ENCODE assay signal across 8 cellular contexts in the genomic region with DNA sequence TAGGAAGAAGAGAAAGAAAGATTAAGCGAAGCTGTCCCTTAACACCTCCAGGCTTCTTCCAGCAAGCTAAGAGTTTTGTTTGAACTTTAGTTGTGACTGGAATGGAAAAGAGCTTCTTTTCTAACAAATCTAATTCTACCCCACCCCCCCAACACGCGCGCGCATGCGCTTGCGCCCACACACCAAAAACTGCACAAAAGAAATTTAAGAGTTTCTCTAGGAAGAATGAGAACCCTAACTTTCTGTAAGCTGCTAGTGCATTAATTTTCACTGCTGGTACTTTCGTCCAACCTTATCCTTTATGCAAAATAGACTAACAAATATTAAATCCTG. TPM values are rescaled to one million over a fixed set of nuclear protein-coding genes. Genes with fewer than 3 reads are reported as not detected.
DNase-seq lines count a peak whose midpoint lies in the region; ATAC-seq and TF ChIP-seq lines count a peak whose summit lies in the region.

No MANE protein-coding gene starts in this region.

- H3K4me3 ChIP-seq in GM23248 (peak overlapping the region; percentile 76), hepatocyte (peak overlapping the region; percentile 49), skeletal muscle tissue (ENCODE audit: low read length in 3 of 3) (peak overlapping the region; percentile 61 to 68 (median 65))

- H4K20me1 ChIP-seq in GM23248 (ENCODE audit: insufficient read depth): no peaks in the 10 kb centered on the region
- no peaks in the 10 kb centered on the region for H4K20me1 ChIP-seq in hepatocyte (ENCODE audit: insufficient read depth, poor library complexity, severe bottlenecking)

- peaks cover 46% of the 10 kb centered on the region for H3K27me3 Mint-ChIP-seq in activated T-helper 17 cell treated with anti-CD3 and anti-CD28 coated beads, Interleukin-2, amount 50 U/mL, for 72 hours

- no peaks in the 10 kb centered on the region for H3K79me2 ChIP-seq in GM23248 (ENCODE audit: insufficient read depth)
- H3K79me2 ChIP-seq in hepatocyte: no peaks in the 10 kb centered on the region

- H3K36me3 ChIP-seq in GM23248 (ENCODE audit: low read depth) (no peaks in the 10 kb centered on the region), hepatocyte (replicated peaks; ENCODE audit: insufficient read depth, low read depth) (no peaks in the 10 kb centered on the region), skeletal muscle tissue (ENCODE audit: control insufficient read depth in 3 of 3, insufficient read depth in 3 of 3, low read length in 3 of 3) (no peaks in the 10 kb centered on the region)

- no peaks in the 10 kb centered on the region for H3K36me3 Mint-ChIP-seq in activated T-helper 17 cell treated with anti-CD3 and anti-CD28 coated beads, Interleukin-2, amount 50 U/mL, for 72 hours (ENCODE audit: low read depth)

- peak overlapping the region; percentile 50 for H3K4me3 Mint-ChIP-seq in activated T-helper 17 cell treated with anti-CD3 and anti-CD28 coated beads, Interleukin-2, amount 50 U/mL, for 72 hours

- H3K4me1 ChIP-seq in GM23248 (ENCODE audit: insufficient read depth): no peaks in the 10 kb centered on the region
- no peaks in the 10 kb centered on the region for H3K4me1 ChIP-seq in hepatocyte (ENCODE audit: insufficient read depth)
- H3K4me1 ChIP-seq in skeletal muscle tissue (ENCODE audit: control insufficient read depth in 3 of 3, insufficient read depth in 3 of 3, low read length in 3 of 3): peaks cover 2 to 10% (median 6%) of the 10 kb centered on the region in 3 donors

- H3K27ac ChIP-seq in GM23248 (no peak overlapping the region), hepatocyte (peak overlapping the region; percentile 1), skeletal muscle tissue (ENCODE audit: low read depth, low read length) (no peak overlapping the region)

- H3K9ac ChIP-seq in GM23248 (peak overlapping the region; percentile 61), skeletal muscle tissue (ENCODE audit: low read depth in 1 of 3, low read length in 3 of 3) (peak overlapping the region in 1 of 3 donors; percentile 52)

- H3K4me2 ChIP-seq in GM23248 (ENCODE audit: unreplicated experiment): peak overlapping the region; percentile 74
- H3K4me2 ChIP-seq in hepatocyte: peak overlapping the region; percentile 97

- H3F3A ChIP-seq in GM23248 (ENCODE audit: insufficient read depth): no peaks in the 10 kb centered on the region

- H2AFZ ChIP-seq in GM23248 (peak overlapping the region; percentile 94), hepatocyte (peak overlapping the region; percentile 95)

- in situ Hi-C loops in GM23248 (cut with MboI): no loop called here

- H3K27me3 ChIP-seq in GM23248 (replicated peaks; ENCODE audit: insufficient read depth): peaks cover 25% of the 10 kb centered on the region
- peaks cover 56% of the 10 kb centered on the region for H3K27me3 ChIP-seq in hepatocyte
- peaks cover 11 to 23% (median 13%) of the 10 kb centered on the region in 3 donors for H3K27me3 ChIP-seq in skeletal muscle tissue (ENCODE audit: control insufficient read depth in 3 of 3, insufficient read depth in 3 of 3, low read length in 3 of 3)

- H3K9me3 ChIP-seq in GM23248 (ENCODE audit: low read depth) (no peaks in the 10 kb centered on the region), hepatocyte (ENCODE audit: low read depth) (no peaks in the 10 kb centered on the region), skeletal muscle tissue (ENCODE audit: control insufficient read depth in 3 of 3, low read length in 3 of 3) (no peaks in the 10 kb centered on the region)

- H3K9me2 ChIP-seq in GM23248 (ENCODE audit: insufficient read depth) (no peaks in the 10 kb centered on the region), hepatocyte (replicated peaks; ENCODE audit: insufficient read depth) (no peaks in the 10 kb centered on the region)

- 21 to 31% methylated on average over 8 of the region's 8 CpGs for WGBS in GM23248 (ENCODE audit: low coverage in 1 of 2, low lambda C conversion rate in 2 of 2, missing lambda C conversion rate in 2 of 2), 2 experiments
- WGBS in hepatocyte (ENCODE audit: low lambda C conversion rate, missing lambda C conversion rate): 25% methylated on average over 8 of the region's 8 CpGs

- TF ChIP-seq CTCF in hepatocyte (IDR thresholded peaks at IDR 0.05; ENCODE audit: poor library complexity): no peak

- DNase-seq in GM23248 (peak; percentile 46), hepatocyte (ENCODE audit: low spot score) (peak; percentile 10), KG1 (lab: John Stamatoyannopoulos, UW) (no peak), NCI-H1092 (lab: John Stamatoyannopoulos, UW) (no peak), DMS114 treated with DMSO at 0.1 percent for 48 hours (lab: John Stamatoyannopoulos, UW; ENCODE audit: unreplicated experiment) (no peak)

- no peak overlapping the region for H3K27ac Mint-ChIP-seq in activated T-helper 17 cell treated with anti-CD3 and anti-CD28 coated beads, Interleukin-2, amount 50 U/mL, for 72 hours

- ATAC-seq in activated T-helper 17 cell treated with anti-CD3 and anti-CD28 coated beads, Interleukin-2, amount 50 U/mL, for 72 hours (replicated peaks): no peak
- no peak for ATAC-seq in HG02623 (IDR thresholded peaks at IDR 0.05; ENCODE audit: unreplicated experiment)

- H3K9me3 Mint-ChIP-seq in activated T-helper 17 cell treated with anti-CD3 and anti-CD28 coated beads, Interleukin-2, amount 50 U/mL, for 72 hours: peaks cover 3% of the 10 kb centered on the region

- H3K4me1 Mint-ChIP-seq in activated T-helper 17 cell treated with anti-CD3 and anti-CD28 coated beads, Interleukin-2, amount 50 U/mL, for 72 hours: no peaks in the 10 kb centered on the region

RNA-seq across cellular contexts. Expression of gene INTU, which starts 9.0 kb away (rescaled TPM):
- 4.4 and 5.2 TPM in 2 replicates for total RNA-seq in GM23248 (2014; rRNA removed; shearing (Covaris generic))
- polyA plus RNA-seq in GM23248 (2016; fragmentation: Nextera tagmentation; extraction: Ambion mirVana): 1.6 and 2.3 TPM in 2 replicates
- total RNA-seq in activated T-helper 17 cell treated with anti-CD3 and anti-CD28 coated beads, Interleukin-2, amount 50 U/mL, for 72 hours: under 1 TPM; 0.05 to 0.15 TPM
- total RNA-seq in hepatocyte: 7.4 and 9.2 TPM in 2 replicates
- 2.3 and 3.3 TPM in 2 replicates for polyA plus RNA-seq in hepatocyte
- 9.9 TPM for total RNA-seq in skeletal muscle tissue

Comparison
In these comparisons a context has a peak if more than half of its experiments do, and no peak if none do; other contexts are left out.
1. DNase-seq: peak in GM23248 (single experiment) and hepatocyte (single experiment); none in KG1 (single experiment), NCI-H1092 (single experiment) and DMS114 treated with DMSO at 0.1 percent for 48 hours (single experiment).
2. Peak in every context shown above with its lines, with median percentiles within 50 percentile points of each other: H3K4me3 ChIP-seq.